ENCODE assay signal across 9 cellular contexts in genomic region chr1:67441183-67441582, GRCh38. TPM values are rescaled to one million over a fixed set of nuclear protein-coding genes. Genes with fewer than 3 reads are reported as not detected.
DNase-seq lines count a peak whose midpoint lies in the region; ATAC-seq and TF ChIP-seq lines count a peak whose summit lies in the region.
"Had no signal": no experiment of that assay in that cellular context is flagged by ENCODE, and none has a peak within 500 bp of the region (broad histone marks: within the 10 kb centered on the region; RNA-seq: fewer than 3 reads in every experiment).

No MANE protein-coding gene starts in this region.

- H3K4me1 ChIP-seq in left ventricle myocardium inferior (peaks cover 14% of the 10 kb centered on the region), endodermal cell (ENCODE audit: control insufficient read depth, insufficient read depth, low read length) (peaks cover 7% of the 10 kb centered on the region)

- intact Hi-C loops in left ventricle myocardium inferior (cut with micrococcal nuclease) (no loop called here), CD14-positive monocyte (cut with micrococcal nuclease) (no loop called here)

- H3K9ac ChIP-seq in endodermal cell (ENCODE audit: extremely low read depth, low read length, poor library complexity, severe bottlenecking) = no peak overlapping the region

- H3K4me3 ChIP-seq in left ventricle myocardium inferior (no peak overlapping the region), endodermal cell (ENCODE audit: low read length) (no peak overlapping the region)

- peaks cover 5% of the 10 kb centered on the region for H3K4me1 Mint-ChIP-seq in WTC11
- no peaks in the 10 kb centered on the region for H3K4me1 Mint-ChIP-seq in stimulated activated effector memory CD8-positive, alpha-beta T cell treated with anti-CD3 and anti-CD28 coated beads, Interleukin-12 subunit alpha, Interleukin-12 subunit beta, amount 100 ng/mL, for 72 hours
- H3K4me1 Mint-ChIP-seq in CD14-positive monocyte = peaks cover 19% of the 10 kb centered on the region
- H3K4me1 Mint-ChIP-seq in endodermal cell = peaks cover 19% of the 10 kb centered on the region

- peak; percentile 56 for ATAC-seq in WTC11
- ATAC-seq in stimulated activated effector memory CD8-positive, alpha-beta T cell treated with anti-CD3 and anti-CD28 coated beads, Interleukin-12 subunit alpha, Interleukin-12 subunit beta, amount 100 ng/mL, for 72 hours = peak; percentile 20
- ATAC-seq in HG03354 (IDR thresholded peaks at IDR 0.05; ENCODE audit: poor library complexity, severe bottlenecking, unreplicated experiment) = no peak
- ATAC-seq: naive thymus-derived CD8-positive, alpha-beta T cell had no signal

- H3K4me3 Mint-ChIP-seq in WTC11 (no peak overlapping the region), CD14-positive monocyte (no peak overlapping the region), endodermal cell (no peak overlapping the region)
- no peak overlapping the region for H3K4me3 Mint-ChIP-seq in stimulated activated effector memory CD8-positive, alpha-beta T cell treated with anti-CD3 and anti-CD28 coated beads, Interleukin-12 subunit alpha, Interleukin-12 subunit beta, amount 100 ng/mL, for 72 hours

- CTCF ChIA-PET in WTC11 (lab: Charles Lee) = interaction anchor here (1.6 kb wide), 1 partner anchor 94 kb away, joined by 4 read pairs; no protein-coding TSS in a partner anchor

- DNase-seq in COLO668 (lab: John Stamatoyannopoulos, UW; ENCODE audit: unreplicated experiment) = peak; percentile 27
- DNase-seq in GOT3 (lab: John Stamatoyannopoulos, UW) = peak; percentile 8
- no peak for DNase-seq in WTC11 (ENCODE audit: low spot score)
- DNase-seq in left ventricle myocardium inferior = peak; percentile 23
- DNase-seq in stimulated activated effector memory CD8-positive, alpha-beta T cell treated with anti-CD3 and anti-CD28 coated beads, Interleukin-12 subunit alpha, Interleukin-12 subunit beta, amount 100 ng/mL, for 72 hours (ENCODE audit: low spot score in 2 of 2) = no peak
- no peak for DNase-seq in CD14-positive monocyte (ENCODE audit: low spot score)
- DNase-seq in endodermal cell = no peak

- H3K36me3 ChIP-seq in left ventricle myocardium inferior = no peaks in the 10 kb centered on the region
- no peaks in the 10 kb centered on the region for H3K36me3 ChIP-seq in endodermal cell (ENCODE audit: control insufficient read depth, insufficient read depth, low read length)

- H3K27me3 ChIP-seq in left ventricle myocardium inferior (ENCODE audit: low read depth) (no peaks in the 10 kb centered on the region), endodermal cell (ENCODE audit: control insufficient read depth, insufficient read depth, low read length, poor library complexity, severe bottlenecking) (peaks cover 10% of the 10 kb centered on the region)

- H3K9me3 Mint-ChIP-seq in WTC11 (no peaks in the 10 kb centered on the region), CD14-positive monocyte (no peaks in the 10 kb centered on the region), endodermal cell (no peaks in the 10 kb centered on the region)
- no peaks in the 10 kb centered on the region for H3K9me3 Mint-ChIP-seq in stimulated activated effector memory CD8-positive, alpha-beta T cell treated with anti-CD3 and anti-CD28 coated beads, Interleukin-12 subunit alpha, Interleukin-12 subunit beta, amount 100 ng/mL, for 72 hours
- H3K9me3 Mint-ChIP-seq: naive thymus-derived CD8-positive, alpha-beta T cell had no signal

- no peaks in the 10 kb centered on the region for H3K36me3 Mint-ChIP-seq in WTC11
- H3K36me3 Mint-ChIP-seq in stimulated activated effector memory CD8-positive, alpha-beta T cell treated with anti-CD3 and anti-CD28 coated beads, Interleukin-12 subunit alpha, Interleukin-12 subunit beta, amount 100 ng/mL, for 72 hours = no peaks in the 10 kb centered on the region
- H3K36me3 Mint-ChIP-seq in CD14-positive monocyte = no peaks in the 10 kb centered on the region
- no peaks in the 10 kb centered on the region for H3K36me3 Mint-ChIP-seq in endodermal cell (ENCODE audit: low read depth)
- H3K36me3 Mint-ChIP-seq: naive thymus-derived CD8-positive, alpha-beta T cell had no signal

- POLR2A ChIA-PET in WTC11 (lab: Charles Lee) = interaction anchor here (0.6 kb wide), 1 partner anchor 23 kb away, joined by 5 read pairs; no protein-coding TSS in a partner anchor

- 68 to 81% methylated on average over 3 of the region's 3 CpGs for WGBS in endodermal cell (ENCODE audit: insufficient coverage in 1 of 2, insufficient read length in 1 of 2), 2 experiments

- H3K27ac Mint-ChIP-seq in WTC11 = no peak overlapping the region
- no peak overlapping the region for H3K27ac Mint-ChIP-seq in stimulated activated effector memory CD8-positive, alpha-beta T cell treated with anti-CD3 and anti-CD28 coated beads, Interleukin-12 subunit alpha, Interleukin-12 subunit beta, amount 100 ng/mL, for 72 hours
- H3K27ac Mint-ChIP-seq in CD14-positive monocyte = no peak overlapping the region
- H3K27ac Mint-ChIP-seq in endodermal cell = no peak overlapping the region

- H3K27me3 Mint-ChIP-seq in WTC11 (ENCODE audit: low read depth) (no peaks in the 10 kb centered on the region; the same call in 1 of the 2 replicates), CD14-positive monocyte (ENCODE audit: low read depth in 3 of 3) (peaks cover 0 to 4% (median 2%) of the 10 kb centered on the region in 3 donors), endodermal cell (ENCODE audit: insufficient read depth) (peaks cover 8% of the 10 kb centered on the region)

- H3K27ac ChIP-seq in left ventricle myocardium inferior (replicated peaks) (no peak overlapping the region), endodermal cell (ENCODE audit: low read depth, low read length) (no peak overlapping the region)

- TF ChIP-seq CTCF in WTC11 (IDR thresholded peaks at IDR 0.05) = no peak
- no peak for TF ChIP-seq CTCF in left ventricle myocardium inferior (IDR thresholded peaks at IDR 0.05; ENCODE audit: borderline replicate concordance)
- no peak for TF ChIP-seq CTCF in CD14-positive monocyte (IDR thresholded peaks at IDR 0.05)
- no peak for TF ChIP-seq CTCF in endodermal cell (conservative IDR thresholded peaks at IDR 0.05)

- H3K9me3 ChIP-seq in left ventricle myocardium inferior (replicated peaks) (no peaks in the 10 kb centered on the region), endodermal cell (ENCODE audit: control insufficient read depth, low read length) (no peaks in the 10 kb centered on the region)

TF ChIP-seq in WTC11, 78 proteins besides CTCF, POLR2A, EP300 and RAD21:
- TF ChIP-seq PRRX2 (CRISPR knock-in tag; IDR thresholded peaks at IDR 0.05) = no peak
- TF ChIP-seq, protein P1, sequence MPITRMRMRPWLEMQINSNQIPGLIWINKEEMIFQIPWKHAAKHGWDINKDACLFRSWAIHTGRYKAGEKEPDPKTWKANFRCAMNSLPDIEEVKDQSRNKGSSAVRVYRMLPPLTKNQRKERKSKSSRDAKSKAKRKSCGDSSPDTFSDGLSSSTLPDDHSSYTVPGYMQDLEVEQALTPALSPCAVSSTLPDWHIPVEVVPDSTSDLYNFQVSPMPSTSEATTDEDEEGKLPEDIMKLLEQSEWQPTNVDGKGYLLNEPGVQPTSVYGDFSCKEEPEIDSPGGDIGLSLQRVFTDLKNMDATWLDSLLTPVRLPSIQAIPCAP (CRISPR knock-in tag; IDR thresholded peaks at IDR 0.05) = no peak
- TF ChIP-seq RORB (CRISPR knock-in tag; IDR thresholded peaks at IDR 0.05) = no peak
- no peak for TF ChIP-seq ARID4B (CRISPR knock-in tag; IDR thresholded peaks at IDR 0.05; ENCODE audit: borderline replicate concordance)

RNA-seq across cellular contexts. Expression of gene SERBP1, which starts 11.0 kb away (rescaled TPM):
- total RNA-seq in WTC11 (2021) = 531 to 543 TPM (median 533 TPM) in 3 replicates
- 125 TPM for total RNA-seq in left ventricle myocardium inferior
- polyA plus RNA-seq in CD14-positive monocyte = 10 to 100 TPM; 75.3 to 78.8 TPM
- 100 to 1,000 TPM; 312 to 331 TPM for total RNA-seq in endodermal cell
- 328 TPM for polyA plus RNA-seq in endodermal cell (2013, experiment 1 of 2)
- polyA plus RNA-seq in endodermal cell (2013, experiment 2 of 2) = 302 TPM

Comparison
In these comparisons a context has a peak if more than half of its experiments do, and no peak if none do; other contexts are left out.
1. DNase-seq: peak in COLO668 (single experiment), GOT3 (single experiment) and left ventricle myocardium inferior (single experiment); none in WTC11 (single experiment), stimulated activated effector memory CD8-positive, alpha-beta T cell treated with anti-CD3 and anti-CD28 coated beads, Interleukin-12 subunit alpha, Interleukin-12 subunit beta, amount 100 ng/mL, for 72 hours (0 of 2), CD14-positive monocyte (single experiment) and endodermal cell (single experiment).